8 cellular contexts compared by ENCODE assay signal in genomic region chr6:27826612-27826985, GRCh38.
DNase-seq lines count a peak whose midpoint lies in the region; ATAC-seq and TF ChIP-seq lines count a peak whose summit lies in the region.
"Not testable (repeated sequence)": the region's sequence is repeated elsewhere in the genome, so short reads cannot be mapped to it uniquely, and the experiment has no call there.

No MANE protein-coding gene starts in this region.

- not testable (repeated sequence) for H3K4me3 ChIP-seq in OCI-LY1 (ENCODE audit: low read depth, low read length, poor library complexity, severe bottlenecking)
- H3K4me3 ChIP-seq in esophagus squamous epithelium (peak overlapping the region in 2 of 4 donors; percentile 31 to 37), suprapubic skin (peak overlapping the region; percentile 2)

- H3K4me1 Mint-ChIP-seq in Calu3 (ENCODE audit: low read depth, unreplicated experiment): peaks cover 21% of the 10 kb centered on the region
- H3K4me1 Mint-ChIP-seq in activated B cell treated with CpG ODN at 0.5 μM for 24 hours: peaks cover 41% of the 10 kb centered on the region
- peaks cover 45% of the 10 kb centered on the region for H3K4me1 Mint-ChIP-seq in activated CD8-positive, alpha-beta memory T cell treated with anti-CD3 and anti-CD28 coated beads, Interleukin-2, amount 10 ng/mL, durations not matched to agents 7 days and 5 days
- H3K4me1 Mint-ChIP-seq in activated naive CD8-positive, alpha-beta T cell treated with anti-CD3 and anti-CD28 coated beads, Interleukin-2, amount 10 ng/mL, durations not matched to agents 7 days and 5 days: peaks cover 49% of the 10 kb centered on the region
- peaks cover 32% of the 10 kb centered on the region for H3K4me1 Mint-ChIP-seq in nephron

- not testable (repeated sequence) for H3K9me3 Mint-ChIP-seq in Calu3 (ENCODE audit: low read depth, unreplicated experiment); activated B cell treated with CpG ODN at 0.5 μM for 24 hours; activated CD8-positive, alpha-beta memory T cell treated with anti-CD3 and anti-CD28 coated beads, Interleukin-2, amount 10 ng/mL, durations not matched to agents 7 days and 5 days (ENCODE audit: low read depth); activated naive CD8-positive, alpha-beta T cell treated with anti-CD3 and anti-CD28 coated beads, Interleukin-2, amount 10 ng/mL, durations not matched to agents 7 days and 5 days; nephron

- not testable (repeated sequence) for H3K4me2 ChIP-seq in OCI-LY1 (ENCODE audit: low read length)

- H3K36me3 Mint-ChIP-seq in Calu3 (ENCODE audit: insufficient read depth, unreplicated experiment): peaks cover 64% of the 10 kb centered on the region
- peaks cover 20% of the 10 kb centered on the region for H3K36me3 Mint-ChIP-seq in activated B cell treated with CpG ODN at 0.5 μM for 24 hours (ENCODE audit: low read depth)
- peaks cover 18% of the 10 kb centered on the region for H3K36me3 Mint-ChIP-seq in activated CD8-positive, alpha-beta memory T cell treated with anti-CD3 and anti-CD28 coated beads, Interleukin-2, amount 10 ng/mL, durations not matched to agents 7 days and 5 days
- H3K36me3 Mint-ChIP-seq in activated naive CD8-positive, alpha-beta T cell treated with anti-CD3 and anti-CD28 coated beads, Interleukin-2, amount 10 ng/mL, durations not matched to agents 7 days and 5 days: not testable (repeated sequence)
- peaks cover 27% of the 10 kb centered on the region for H3K36me3 Mint-ChIP-seq in nephron (ENCODE audit: low read depth)

- H3K4me1 ChIP-seq in OCI-LY1 (ENCODE audit: insufficient read depth, low read length, severe bottlenecking): peaks cover 42% of the 10 kb centered on the region
- H3K4me1 ChIP-seq in esophagus squamous epithelium: peaks cover 4 to 47% (median 10%) of the 10 kb centered on the region in 3 donors
- H3K4me1 ChIP-seq in suprapubic skin: peaks cover 21% of the 10 kb centered on the region

- WGBS in esophagus squamous epithelium, 2 donors: 60% methylated on average over 1 of the region's 30 CpGs; no CpG with 5 or more reads in 1 of the 2 donors
- 11% methylated on average over 9 of the region's 30 CpGs for WGBS in suprapubic skin

- H3K27ac Mint-ChIP-seq in Calu3 (ENCODE audit: unreplicated experiment) (peak overlapping the region; percentile 99), nephron (peak overlapping the region; percentile 70 to 95 (median 87))
- H3K27ac Mint-ChIP-seq in activated B cell treated with CpG ODN at 0.5 μM for 24 hours: not testable (repeated sequence)
- H3K27ac Mint-ChIP-seq in activated CD8-positive, alpha-beta memory T cell treated with anti-CD3 and anti-CD28 coated beads, Interleukin-2, amount 10 ng/mL, durations not matched to agents 7 days and 5 days: peak overlapping the region; percentile 85
- H3K27ac Mint-ChIP-seq in activated naive CD8-positive, alpha-beta T cell treated with anti-CD3 and anti-CD28 coated beads, Interleukin-2, amount 10 ng/mL, durations not matched to agents 7 days and 5 days: peak overlapping the region; percentile 99

- H3K27ac ChIP-seq in OCI-LY1 (ENCODE audit: low read depth, low read length, poor library complexity, severe bottlenecking) (peak overlapping the region; percentile 98), esophagus squamous epithelium (peak overlapping the region in 3 of 4 donors; percentile 15 to 75 (median 42))
- H3K27ac ChIP-seq in suprapubic skin: not testable (repeated sequence)

- not testable (repeated sequence) for H4K20me1 ChIP-seq in OCI-LY1 (ENCODE audit: insufficient read depth, low read length)

- TF ChIP-seq POLR2A in esophagus squamous epithelium (IDR thresholded peaks at IDR 0.05); suprapubic skin (IDR thresholded peaks at IDR 0.05): not testable (repeated sequence)

- H3K36me3 ChIP-seq in OCI-LY1 (ENCODE audit: insufficient read depth, low read length); esophagus squamous epithelium; suprapubic skin: not testable (repeated sequence)

- intact Hi-C loops in Calu3 (cut with micrococcal nuclease; ENCODE audit: unreplicated experiment); activated B cell treated with CpG ODN at 0.5 μM for 24 hours (cut with micrococcal nuclease); esophagus squamous epithelium (cut with DNase I): not testable (repeated sequence)

- H3K4me3 Mint-ChIP-seq in Calu3 (ENCODE audit: low read depth, unreplicated experiment) (peak overlapping the region; percentile 72), activated B cell treated with CpG ODN at 0.5 μM for 24 hours (peak overlapping the region; percentile 28), nephron (peak overlapping the region; percentile 82 to 89 (median 87))
- H3K4me3 Mint-ChIP-seq in activated CD8-positive, alpha-beta memory T cell treated with anti-CD3 and anti-CD28 coated beads, Interleukin-2, amount 10 ng/mL, durations not matched to agents 7 days and 5 days: peak overlapping the region; percentile 30
- peak overlapping the region; percentile 69 for H3K4me3 Mint-ChIP-seq in activated naive CD8-positive, alpha-beta T cell treated with anti-CD3 and anti-CD28 coated beads, Interleukin-2, amount 10 ng/mL, durations not matched to agents 7 days and 5 days

- not testable (repeated sequence) for DNase-seq in Calu3; activated B cell treated with CpG ODN at 0.5 μM for 24 hours; activated CD8-positive, alpha-beta memory T cell treated with anti-CD3 and anti-CD28 coated beads, Interleukin-2, amount 10 ng/mL, durations not matched to agents 7 days and 5 days; activated naive CD8-positive, alpha-beta T cell treated with anti-CD3 and anti-CD28 coated beads, Interleukin-2, amount 10 ng/mL, durations not matched to agents 7 days and 5 days; esophagus squamous epithelium (lab: John Stamatoyannopoulos, UW); suprapubic skin (ENCODE audit: low spot score in 2 of 2)

- not testable (repeated sequence) for H3K27me3 Mint-ChIP-seq in Calu3 (ENCODE audit: unreplicated experiment); activated B cell treated with CpG ODN at 0.5 μM for 24 hours; activated CD8-positive, alpha-beta memory T cell treated with anti-CD3 and anti-CD28 coated beads, Interleukin-2, amount 10 ng/mL, durations not matched to agents 7 days and 5 days; activated naive CD8-positive, alpha-beta T cell treated with anti-CD3 and anti-CD28 coated beads, Interleukin-2, amount 10 ng/mL, durations not matched to agents 7 days and 5 days; nephron (ENCODE audit: low read depth)

- not testable (repeated sequence) for H3F3A ChIP-seq in OCI-LY1 (ENCODE audit: insufficient read depth, low read length)

- CTCF ChIA-PET in Calu3 (lab: Charles Lee); activated B cell treated with CpG ODN at 0.5 μM for 24 hours (lab: Charles Lee); activated CD8-positive, alpha-beta memory T cell treated with anti-CD3 and anti-CD28 coated beads, Interleukin-2, amount 10 ng/mL, durations not matched to agents 7 days and 5 days (lab: Charles Lee): not testable (repeated sequence)

- not testable (repeated sequence) for H3K9ac ChIP-seq in OCI-LY1 (ENCODE audit: low read length)

- H3K9me3 ChIP-seq in OCI-LY1 (ENCODE audit: low read length); esophagus squamous epithelium; suprapubic skin: not testable (repeated sequence)

- ATAC-seq in activated B cell treated with CpG ODN at 0.5 μM for 24 hours (ENCODE audit: low read depth); activated CD8-positive, alpha-beta memory T cell treated with anti-CD3 and anti-CD28 coated beads, Interleukin-2, amount 10 ng/mL, durations not matched to agents 7 days and 5 days; activated naive CD8-positive, alpha-beta T cell treated with anti-CD3 and anti-CD28 coated beads, Interleukin-2, amount 10 ng/mL, durations not matched to agents 7 days and 5 days (ENCODE audit: low read depth): not testable (repeated sequence)

- POLR2A ChIA-PET in activated B cell treated with CpG ODN at 0.5 μM for 24 hours (lab: Charles Lee): not testable (repeated sequence)
- POLR2A ChIA-PET in activated naive CD8-positive, alpha-beta T cell treated with anti-CD3 and anti-CD28 coated beads, Interleukin-2, amount 10 ng/mL, durations not matched to agents 7 days and 5 days (lab: Charles Lee): interaction anchor here (0.8 kb wide), 1 partner anchor 41 kb away, joined by 4 read pairs; a partner anchor contains a TSS

- not testable (repeated sequence) for TF ChIP-seq EP300 in suprapubic skin (IDR thresholded peaks at IDR 0.05)

- not testable (repeated sequence) for H3K79me2 ChIP-seq in OCI-LY1 (ENCODE audit: insufficient read depth, low read length)

- BruUV-seq in Calu3 (replicated peaks; lab: Mats Ljungman, UMichigan): not testable (repeated sequence)

- not testable (repeated sequence) for H3K9me2 ChIP-seq in OCI-LY1 (ENCODE audit: low read depth, low read length)

- not testable (repeated sequence) for TF ChIP-seq CTCF in Calu3 (IDR thresholded peaks at IDR 0.05; ENCODE audit: unreplicated experiment); OCI-LY1 (IDR thresholded peaks at IDR 0.05; ENCODE audit: low read length); activated B cell treated with CpG ODN at 0.5 μM for 24 hours (IDR thresholded peaks at IDR 0.05); esophagus squamous epithelium (IDR thresholded peaks at IDR 0.05); nephron (IDR thresholded peaks at IDR 0.05; ENCODE audit: unreplicated experiment in 3 of 3); suprapubic skin (IDR thresholded peaks at IDR 0.05)

- not testable (repeated sequence) for H3K27me3 ChIP-seq in OCI-LY1 (ENCODE audit: insufficient read depth, low read length); suprapubic skin
- H3K27me3 ChIP-seq in esophagus squamous epithelium: peaks cover 0 to 17% (median 0%) of the 10 kb centered on the region in 4 donors

- H2AFZ ChIP-seq in OCI-LY1 (ENCODE audit: low read length): not testable (repeated sequence)

Comparison
In these comparisons a context has a peak if more than half of its experiments do, and no peak if none do; other contexts are left out.
1. H3K4me3 Mint-ChIP-seq: peak in every context shown above with its lines; median percentile 87 in nephron; 72 in Calu3; 69 in activated naive CD8-positive, alpha-beta T cell treated with anti-CD3 and anti-CD28 coated beads, Interleukin-2, amount 10 ng/mL, durations not matched to agents 7 days and 5 days; 30 in activated CD8-positive, alpha-beta memory T cell treated with anti-CD3 and anti-CD28 coated beads, Interleukin-2, amount 10 ng/mL, durations not matched to agents 7 days and 5 days; 28 in activated B cell treated with CpG ODN at 0.5 μM for 24 hours.